Comparison of ENCODE assay signal across 30 cellular contexts in the genomic region with DNA sequence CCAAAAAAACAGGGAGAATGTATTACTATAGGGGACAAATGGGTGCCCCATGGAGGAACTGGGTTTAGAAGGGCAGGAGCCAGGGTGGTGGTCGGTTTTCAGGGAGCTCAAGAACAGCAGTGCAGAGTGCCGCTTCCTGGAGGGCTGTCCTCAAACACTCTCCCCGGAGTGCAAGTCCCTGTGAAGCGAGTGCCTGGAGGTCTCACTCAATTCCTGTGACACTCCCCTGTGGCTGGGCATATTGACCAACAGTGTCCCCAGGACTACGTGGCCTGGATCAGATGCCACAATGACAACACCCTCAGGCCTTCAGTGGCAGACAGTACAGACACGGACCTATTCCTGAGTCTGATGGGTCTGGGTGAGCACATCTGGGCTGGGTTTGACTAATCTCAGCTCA.
"Had no signal": no experiment of that assay in that cellular context is flagged by ENCODE, and none has a peak within 500 bp of the region (broad histone marks: within the 10 kb centered on the region; RNA-seq: fewer than 3 reads in every experiment).

No MANE protein-coding gene starts in this region.

- H3K27me3 ChIP-seq: ovary, right lobe of liver, sigmoid colon, suprapubic skin, testis, tibial artery, transverse colon, upper lobe of right lung, vagina had no signal

- H3K36me3 ChIP-seq: ovary, right lobe of liver, sigmoid colon, suprapubic skin, tibial artery, transverse colon, upper lobe of right lung, vagina had no signal

- H3K4me3 ChIP-seq: ovary, psoas muscle, right lobe of liver, sigmoid colon, suprapubic skin, testis, tibial artery, transverse colon, upper lobe of right lung, vagina had no signal

- H3K36me3 Mint-ChIP-seq: natural killer cell treated with Interleukin-12 subunit alpha and Interleukin-12 subunit beta and Interleukin-15 and Interleukin-18, amount 100 ng/mL, for 72 hours; stimulated activated effector memory CD8-positive, alpha-beta T cell treated with anti-CD3 and anti-CD28 coated beads, Interleukin-12 subunit alpha, Interleukin-12 subunit beta, amount 100 ng/mL, for 72 hours; type B pancreatic cell had no signal

- H3K4me1 Mint-ChIP-seq: neural crest cell; stimulated activated effector memory CD8-positive, alpha-beta T cell treated with anti-CD3 and anti-CD28 coated beads, Interleukin-12 subunit alpha, Interleukin-12 subunit beta, amount 100 ng/mL, for 72 hours; stimulated activated naive CD8-positive, alpha-beta T cell treated with anti-CD3 and anti-CD28 coated beads, Interleukin-15, amount 100 ng/mL, for 72 hours had no signal

- H3K4me1 ChIP-seq: parathyroid adenoma, psoas muscle, right lobe of liver, sigmoid colon, suprapubic skin, testis, tibial artery, transverse colon, upper lobe of right lung, vagina had no signal

- DNase-seq: naive thymus-derived CD8-positive, alpha-beta T cell; nephron progenitor cell; occipital lobe; ovary; posterior cingulate gyrus; psoas muscle; right cardiac atrium; right lobe of liver; sigmoid colon; small intestine; stimulated activated CD4-positive, alpha-beta T cell treated with anti-CD3 and anti-CD28 coated beads, Interleukin-15, amount 100 ng/mL, for 24 hours; stimulated activated CD4-positive, alpha-beta T cell treated with anti-CD3 and anti-CD28 coated beads, Interleukin-2, amount 100 ng/mL, for 24 hours; stimulated activated CD4-positive, alpha-beta T cell treated with anti-CD3 and anti-CD28 coated beads, Interleukin-2, amount 100 ng/mL, for 48 hours; stimulated activated CD4-positive, alpha-beta T cell treated with anti-CD3 and anti-CD28 coated beads, Interleukin-4, amount 100 ng/mL, for 24 hours; stimulated activated naive CD4-positive, alpha-beta T cell; stimulated activated naive CD8-positive, alpha-beta T cell treated with anti-CD3 and anti-CD28 coated beads, Interleukin-15, amount 100 ng/mL, for 72 hours; stimulated activated naive CD8-positive, alpha-beta T cell treated with anti-CD3 and anti-CD28 coated beads, Interleukin-15, Interleukin-2, amounts not matched to agents 100 U/mL and 50 U/mL, for 24 hours; substantia nigra; testis; tibial artery; transverse colon; upper lobe of right lung had no signal

- H3K4me3 Mint-ChIP-seq: naive thymus-derived CD8-positive, alpha-beta T cell; natural killer cell treated with Interleukin-12 subunit alpha and Interleukin-12 subunit beta and Interleukin-15 and Interleukin-18, amount 100 ng/mL, for 72 hours; nephron progenitor cell; neural crest cell; stimulated activated effector memory CD8-positive, alpha-beta T cell treated with anti-CD3 and anti-CD28 coated beads, Interleukin-12 subunit alpha, Interleukin-12 subunit beta, amount 100 ng/mL, for 72 hours; stimulated activated naive CD8-positive, alpha-beta T cell treated with anti-CD3 and anti-CD28 coated beads, Interleukin-15, amount 100 ng/mL, for 72 hours; type B pancreatic cell had no signal

- H3K9ac ChIP-seq: parathyroid adenoma had no signal

- H3K27ac Mint-ChIP-seq: naive thymus-derived CD8-positive, alpha-beta T cell; natural killer cell treated with Interleukin-12 subunit alpha and Interleukin-12 subunit beta and Interleukin-15 and Interleukin-18, amount 100 ng/mL, for 72 hours; nephron progenitor cell; progenitor cell of endocrine pancreas; stimulated activated effector memory CD8-positive, alpha-beta T cell treated with anti-CD3 and anti-CD28 coated beads, Interleukin-12 subunit alpha, Interleukin-12 subunit beta, amount 100 ng/mL, for 72 hours; stimulated activated naive CD8-positive, alpha-beta T cell treated with anti-CD3 and anti-CD28 coated beads, Interleukin-15, amount 100 ng/mL, for 72 hours; type B pancreatic cell had no signal

- H3K27ac ChIP-seq: ovary, parathyroid adenoma, psoas muscle, right lobe of liver, sigmoid colon, suprapubic skin, testis, tibial artery, transverse colon, upper lobe of right lung, vagina had no signal

- H3K9me3 ChIP-seq: ovary, right lobe of liver, testis, upper lobe of right lung, vagina had no signal

- FAIRE-seq: small intestine had no signal

- H2AFZ ChIP-seq: parathyroid adenoma had no signal

- H3K27me3 Mint-ChIP-seq: natural killer cell treated with Interleukin-12 subunit alpha and Interleukin-12 subunit beta and Interleukin-15 and Interleukin-18, amount 100 ng/mL, for 72 hours had no signal

- ATAC-seq: naive thymus-derived CD8-positive, alpha-beta T cell; natural killer cell treated with Interleukin-12 subunit alpha and Interleukin-12 subunit beta and Interleukin-15 and Interleukin-18, amount 100 ng/mL, for 72 hours; psoas muscle; right cardiac atrium; right lobe of liver; stimulated activated effector memory CD8-positive, alpha-beta T cell treated with anti-CD3 and anti-CD28 coated beads, Interleukin-12 subunit alpha, Interleukin-12 subunit beta, amount 100 ng/mL, for 72 hours; stimulated activated naive CD8-positive, alpha-beta T cell treated with anti-CD3 and anti-CD28 coated beads, Interleukin-15, amount 100 ng/mL, for 72 hours; stimulated activated naive CD8-positive, alpha-beta T cell treated with anti-CD3 and anti-CD28 coated beads, Interleukin-15, Interleukin-2, amounts not matched to agents 100 U/mL and 50 U/mL, for 24 hours; upper lobe of right lung had no signal
